8 cellular contexts compared by ENCODE assay signal in the genomic region with DNA sequence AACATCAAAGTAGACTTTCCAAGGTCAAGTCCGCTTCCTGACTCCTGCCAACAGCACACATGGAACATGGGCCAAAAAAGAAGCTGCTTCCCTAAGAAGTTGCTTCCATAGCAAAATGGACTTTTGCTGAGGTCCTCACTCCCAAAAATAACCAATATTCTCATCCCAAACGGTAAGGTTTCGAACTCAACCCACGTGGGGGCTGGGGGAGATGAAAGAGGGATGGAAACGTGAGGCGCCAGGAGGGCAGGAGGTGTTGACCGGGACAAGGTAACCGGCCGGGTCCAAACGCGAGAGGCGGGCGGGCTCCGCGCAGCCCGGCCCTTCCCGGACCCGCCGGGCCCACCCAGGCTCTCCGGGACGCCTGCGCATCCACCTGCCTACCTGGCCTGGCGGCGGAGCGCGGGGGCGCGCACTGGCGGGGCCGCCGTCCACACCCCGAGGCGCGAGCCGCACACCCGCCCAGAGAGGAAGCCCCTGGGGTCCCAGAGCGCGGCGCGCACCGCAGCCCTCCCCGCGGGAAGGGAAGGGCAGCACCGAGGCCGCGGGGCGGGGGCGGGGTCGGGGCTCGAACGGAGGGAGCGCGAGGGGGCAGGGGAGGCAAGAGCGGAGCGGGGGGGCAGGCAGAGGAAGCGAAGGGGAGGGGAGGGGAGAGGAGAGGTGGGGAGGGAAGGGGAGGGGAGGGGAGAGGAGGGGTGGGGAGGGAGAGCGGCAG. TPM values are rescaled to one million over a fixed set of nuclear protein-coding genes. Genes with fewer than 3 reads are reported as not detected.
DNase-seq lines count a peak whose midpoint lies in the region; ATAC-seq and FAIRE-seq lines count a peak whose summit lies in the region.

No MANE protein-coding gene starts in this region.

- DNase-seq in AG08396 (ENCODE audit: low spot score) (peak; percentile 45), RKO (ENCODE audit: low spot score) (peak; percentile 66), Right ventricle myocardium superior (peak; percentile 66), putamen (ENCODE audit: low spot score) (peak; percentile 19), urothelium cell line (ENCODE audit: low spot score) (peak; percentile 8)
- DNase-seq in activated naive CD4-positive, alpha-beta T cell (lab: John Stamatoyannopoulos, UW): peak; percentile 25 to 62 (median 38)

- intact Hi-C loops in Right ventricle myocardium superior (cut with DNase I): no loop called here

- peak; percentile 26 for ATAC-seq in GM19035 (IDR thresholded peaks at IDR 0.05; ENCODE audit: unreplicated experiment)
- peak; percentile 30 for ATAC-seq in HG03280 (IDR thresholded peaks at IDR 0.05; ENCODE audit: unreplicated experiment)
- ATAC-seq in Right ventricle myocardium superior (ENCODE audit: poor library complexity): peak; percentile 26

- FAIRE-seq in urothelium cell line (lab: Jason Lieb, UNC): no peak

RNA-seq across cellular contexts. Expression of a gene that starts 0.7 kb away (rescaled TPM):
- 30.7 TPM for total RNA-seq in Right ventricle myocardium superior

RNA-seq across cellular contexts. Expression of a gene that starts 57.3 kb away (rescaled TPM):
- 9.7 TPM for total RNA-seq in Right ventricle myocardium superior

Comparison
In these comparisons a context has a peak if more than half of its experiments do, and no peak if none do; other contexts are left out.
1. Peak in every context shown above with its lines: DNase-seq and ATAC-seq.
2. DNase-seq: peak in every context shown above with its lines; median percentile 66 in RKO; 66 in Right ventricle myocardium superior; 45 in AG08396; 38 in activated naive CD4-positive, alpha-beta T cell; 19 in putamen; 8 in urothelium cell line.